Comparison of ENCODE assay signal across 21 cellular contexts in the genomic region with DNA sequence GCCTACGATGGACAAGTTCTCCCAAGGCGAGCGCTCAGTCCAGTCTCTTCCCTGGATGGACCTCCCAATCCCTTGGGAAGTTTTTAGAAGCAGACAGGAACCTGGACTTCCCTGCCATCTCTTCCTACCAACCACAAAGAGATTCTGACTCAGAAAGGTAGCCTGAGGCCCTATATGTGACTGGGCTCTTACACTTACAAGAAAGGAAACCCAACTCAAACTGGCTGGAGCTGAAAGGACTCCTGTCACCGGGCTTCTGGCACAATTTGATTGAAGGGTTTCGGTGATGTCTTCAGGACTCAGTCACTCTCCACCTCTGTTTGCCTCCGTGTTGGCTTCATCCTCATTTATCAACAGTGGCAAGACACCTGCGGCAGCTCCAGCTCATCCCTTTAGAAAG. TPM values are rescaled to one million over a fixed set of nuclear protein-coding genes. Genes with fewer than 3 reads are reported as not detected.
A peak's percentile ranks its signal among the peaks of the same experiment; 100 is the strongest.
DNase-seq lines count a peak whose midpoint lies in the region; ATAC-seq and TF ChIP-seq lines count a peak whose summit lies in the region.
"Had no signal": no experiment of that assay in that cellular context is flagged by ENCODE, and none has a peak within 500 bp of the region (broad histone marks: within the 10 kb centered on the region; RNA-seq: fewer than 3 reads in every experiment).

No MANE protein-coding gene starts in this region.

- H3K9me3 ChIP-seq in breast epithelium (peaks cover 10 to 14% of the 10 kb centered on the region in 2 donors), PC-3 (ENCODE audit: low read length) (peaks cover 11% of the 10 kb centered on the region)
- H3K9me3 ChIP-seq: SK-N-SH had no signal

- no peaks in the 10 kb centered on the region for H3K36me3 Mint-ChIP-seq in MCF 10A (ENCODE audit: insufficient read depth, unreplicated experiment)
- H3K36me3 Mint-ChIP-seq: CD8-positive, alpha-beta T cell; IgD-negative memory B cell had no signal

- peaks cover 12% of the 10 kb centered on the region for H3K79me2 ChIP-seq in PC-3 (ENCODE audit: low read length)

- no peaks in the 10 kb centered on the region for H3F3A ChIP-seq in PC-3 (ENCODE audit: low read length, unreplicated experiment)

- no peak overlapping the region for H3K4me3 Mint-ChIP-seq in MCF 10A (ENCODE audit: unreplicated experiment)
- H3K4me3 Mint-ChIP-seq: CD8-positive, alpha-beta T cell; H9; IgD-negative memory B cell had no signal

- CTCF ChIA-PET in MCF 10A (lab: Yijun Ruan, JAX) (interaction anchor here (0.6 kb wide), 1 partner anchor 37 kb away, joined by 3 read pairs; no protein-coding TSS in a partner anchor), PC-3 (lab: Charles Lee) (no interaction called here)

- no peak overlapping the region for H3K4me3 ChIP-seq in breast epithelium
- no peak overlapping the region for H3K4me3 ChIP-seq in PC-3 (ENCODE audit: low read length)
- no peak overlapping the region for H3K4me3 ChIP-seq in epithelial cell of esophagus (ENCODE audit: low read length)

- peak overlapping the region; percentile 55 for H3K4me2 ChIP-seq in PC-3 (ENCODE audit: low read length)
- H3K4me2 ChIP-seq: SK-N-SH had no signal

- TF ChIP-seq CTCF in MCF 10A (IDR thresholded peaks at IDR 0.05; ENCODE audit: unreplicated experiment) = no peak
- no peak for TF ChIP-seq CTCF in breast epithelium (IDR thresholded peaks at IDR 0.05)
- no peak for TF ChIP-seq CTCF in PC-3 (conservative IDR thresholded peaks at IDR 0.05; ENCODE audit: low read depth, low read length)
- no peak for TF ChIP-seq CTCF in epithelial cell of esophagus (IDR thresholded peaks at IDR 0.05; ENCODE audit: insufficient read depth, low read depth, low read length, missing control alignments)

- POLR2A ChIA-PET in MCF 10A (lab: Yijun Ruan, JAX) (no interaction called here), PC-3 (lab: Charles Lee; ENCODE audit: unreplicated experiment) (no interaction called here)

- TF ChIP-seq POLR2A in breast epithelium (IDR thresholded peaks at IDR 0.05) = no peak

- peaks cover 3% of the 10 kb centered on the region; the same call in 1 of the 2 replicates for H4K20me1 ChIP-seq in PC-3 (ENCODE audit: low read length)

- H3K27me3 ChIP-seq in breast epithelium = peaks cover 4 to 12% of the 10 kb centered on the region in 2 donors
- H3K27me3 ChIP-seq in PC-3 (ENCODE audit: low read length) = no peaks in the 10 kb centered on the region

- H3K4me1 ChIP-seq in breast epithelium (peaks cover 0 to 11% of the 10 kb centered on the region in 2 donors), PC-3 (ENCODE audit: insufficient read depth, low read length) (peaks cover 33% of the 10 kb centered on the region)

- H3K27me3 Mint-ChIP-seq in MCF 10A (ENCODE audit: insufficient read depth, unreplicated experiment) = peaks cover 1% of the 10 kb centered on the region

- intact Hi-C loops in MCF 10A (cut with micrococcal nuclease) = no loop called here
- intact Hi-C loops in breast epithelium (cut with DNase I; ENCODE audit: low total_unique reads) = no loop called here
- intact Hi-C loops in PC-3 (cut with micrococcal nuclease) = no loop called here
- intact Hi-C loops in posterior vena cava (cut with DNase I) = no loop called here
- intact Hi-C loops in left cardiac atrium (cut with DNase I) = loop anchor here in 1 of 2 donors (5.0 kb wide), 1 partner anchor 151 kb away; no protein-coding TSS in a partner anchor

- H3K36me3 ChIP-seq in breast epithelium (no peaks in the 10 kb centered on the region), PC-3 (ENCODE audit: low read depth, low read length) (no peaks in the 10 kb centered on the region)

- DNase-seq in MCF 10A (ENCODE audit: unreplicated experiment) (peak; percentile 51), breast epithelium (ENCODE audit: low spot score in 2 of 2) (no peak), PC-3 (peak; percentile 95), epithelial cell of esophagus (ENCODE audit: low read depth) (peak; percentile 82), posterior vena cava (ENCODE audit: low spot score) (peak; percentile 40), SW480 (ENCODE audit: low spot score) (no peak), left cardiac atrium (no peak), DMS153 (lab: John Stamatoyannopoulos, UW) (no peak)
- DNase-seq: AML-193; C1 segment of cervical spinal cord; CD8-positive, alpha-beta T cell; H9; NCI-H1417; NCI-H187; NCI-H748 treated with DMSO at 0.1 percent for 48 hours; OCI-M1; RPMI8226; SHP77 treated with DMSO at 0.1 percent for 48 hours; SK-N-SH had no signal

- H3K9ac ChIP-seq in PC-3 (ENCODE audit: low read length) = no peak overlapping the region
- H3K9ac ChIP-seq: SK-N-SH had no signal

- H3K9me2 ChIP-seq in PC-3 (replicated peaks; ENCODE audit: low read length) = no peaks in the 10 kb centered on the region
- H3K9me2 ChIP-seq: SK-N-SH had no signal

- H3K4me1 Mint-ChIP-seq in MCF 10A (ENCODE audit: insufficient read depth, unreplicated experiment) = peaks cover 18% of the 10 kb centered on the region

- ATAC-seq in PC-3 = no peak
- no peak for ATAC-seq in left cardiac atrium
- ATAC-seq: CD8-positive, alpha-beta T cell had no signal

- H3K27ac ChIP-seq in breast epithelium = no peak overlapping the region
- H3K27ac ChIP-seq in PC-3 (ENCODE audit: low read length) = peak overlapping the region; percentile 55
- H3K27ac ChIP-seq: 22Rv1 had no signal

- H2AFZ ChIP-seq in PC-3 (ENCODE audit: low read length) = peak overlapping the region; percentile 44

- no peak overlapping the region for H3K27ac Mint-ChIP-seq in MCF 10A (ENCODE audit: low read depth, unreplicated experiment)
- H3K27ac Mint-ChIP-seq: CD8-positive, alpha-beta T cell; H9; IgD-negative memory B cell had no signal

- no peaks in the 10 kb centered on the region for H3K9me3 Mint-ChIP-seq in MCF 10A (ENCODE audit: unreplicated experiment)

- BruUV-seq in MCF 10A (replicated peaks; lab: Mats Ljungman, UMichigan) (no TSS peak), PC-3 (replicated peaks; lab: Mats Ljungman, UMichigan) (no TSS peak)

RNA-seq across cellular contexts. Expression of a gene that starts 3.7 kb away (rescaled TPM):
- total RNA-seq in MCF 10A (2022) = 0.22 and 0.47 TPM in 2 replicates
- under 1 TPM; 0.66 to 0.80 (median 0.73) TPM for total RNA-seq in breast epithelium
- 201 and 299 TPM in 2 replicates for total RNA-seq in PC-3 (2014; rRNA removed)
- 1 to 10 TPM in 1 of 2 donors, under 1 TPM in 1; 0.48 to 1.3 TPM for total RNA-seq in posterior vena cava
- total RNA-seq in left cardiac atrium = 1 to 10 TPM; 3.8 to 6.7 TPM
- total RNA-seq: CD8-positive, alpha-beta T cell had no signal

Comparison
In these comparisons a context has a peak if more than half of its experiments do, and no peak if none do; other contexts are left out.
1. DNase-seq: peak in MCF 10A (single experiment), PC-3 (single experiment), epithelial cell of esophagus (single experiment) and posterior vena cava (single experiment); none in breast epithelium (0 of 2), SW480 (single experiment), left cardiac atrium (single experiment) and DMS153 (single experiment).
2. RNA of a gene that starts 3.7 kb away (total RNA-seq): 201 to 299 TPM in PC-3; 3.8 to 6.7 TPM in left cardiac atrium, 0.48 to 1.3 TPM in posterior vena cava, 0.66 to 0.80 TPM in breast epithelium and 0.22 to 0.47 TPM in MCF 10A; every median in the first group is over 10 times any median in the second.